Comparison of ENCODE assay signal across 35 cellular contexts in the genomic region with DNA sequence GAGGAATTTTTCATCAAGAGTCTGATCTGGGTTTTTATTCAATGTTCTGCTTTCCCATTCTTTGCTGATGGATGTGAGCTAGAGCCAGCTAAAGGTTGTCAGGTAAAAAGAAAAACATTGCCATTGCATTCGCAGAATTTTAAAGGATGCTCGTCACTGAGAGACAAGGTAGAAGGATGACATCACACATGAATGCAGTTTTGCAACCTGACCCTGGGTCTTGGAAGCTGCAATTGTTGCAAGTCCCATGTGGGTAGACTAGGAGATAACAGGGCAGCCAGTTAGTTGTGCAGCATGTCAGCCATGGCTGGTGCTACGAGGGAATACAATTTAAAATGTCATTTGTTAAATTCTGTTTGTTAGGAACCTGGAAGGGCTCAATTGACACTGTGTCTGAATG.
"Had no signal": no experiment of that assay in that cellular context is flagged by ENCODE, and none has a peak within 500 bp of the region (broad histone marks: within the 10 kb centered on the region; RNA-seq: fewer than 3 reads in every experiment).

No MANE protein-coding gene starts in this region.

- H3K4me2 ChIP-seq: KMS-11 had no signal

- DNase-seq: Karpas-422, Kasumi-1, KG1, MG63, MM.1S, MV-4-11, NCI-H1048, NCI-H1092, NCI-H1092 treated with DMSO at 0.1 percent for 48 hours, NCI-H1105, NCI-H1105 treated with DMSO at 0.1 percent for 48 hours, NCI-H1417, NCI-H1417 treated with DMSO at 0.1 percent for 48 hours, NCI-H1436, NCI-H1436 treated with DMSO at 0.1 percent for 48 hours, NCI-H146, NCI-H1694, NCI-H1694 treated with DMSO at 0.1 percent for 48 hours, NCI-H187, NCI-H187 treated with DMSO at 0.1 percent for 48 hours, NCI-H1930, NCI-H2029, NCI-H2029 treated with DMSO at 0.1 percent for 48 hours, NCI-H2081, NCI-H2081 treated with DMSO at 0.1 percent for 48 hours, NCI-H2107, NCI-H2171, NCI-H2171 treated with DMSO at 0.1 percent for 48 hours, NCI-H2227 treated with DMSO at 0.1 percent for 48 hours, NCI-H226, NCI-H345, NCI-H446, NCI-H446 treated with DMSO at 0.1 percent for 48 hours, NCI-H510A had no signal

- H3K4me3 ChIP-seq: MG63 had no signal

- H3K9me3 ChIP-seq: MG63 had no signal

- H3K36me3 ChIP-seq: MG63 had no signal

- H3K27me3 ChIP-seq: MG63 had no signal

- H3K27ac ChIP-seq: KMS-11 had no signal

- H3K9ac ChIP-seq: KMS-11 had no signal
